11 cellular contexts compared by ENCODE assay signal in the genomic region with DNA sequence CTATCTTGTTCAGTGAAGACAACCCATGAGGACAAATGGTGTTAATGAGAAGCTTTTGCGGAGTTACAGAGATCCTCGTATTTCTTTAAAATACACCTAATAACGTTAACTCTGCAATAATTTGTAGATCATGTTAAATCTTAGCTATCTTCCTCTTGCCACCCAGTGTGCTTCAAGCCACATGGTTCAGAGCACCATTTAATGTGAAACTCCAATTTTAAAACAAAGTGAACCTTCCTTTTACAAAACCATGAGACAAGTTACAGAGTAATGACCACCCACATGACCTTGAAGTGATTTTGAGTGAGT. TPM values are rescaled to one million over a fixed set of nuclear protein-coding genes. Genes with fewer than 3 reads are reported as not detected.
DNase-seq lines count a peak whose midpoint lies in the region; ATAC-seq and TF ChIP-seq lines count a peak whose summit lies in the region.
"Had no signal": no experiment of that assay in that cellular context is flagged by ENCODE, and none has a peak within 500 bp of the region (broad histone marks: within the 10 kb centered on the region; RNA-seq: fewer than 3 reads in every experiment).

No MANE protein-coding gene starts in this region.

- H3K27ac ChIP-seq in naive thymus-derived CD4-positive, alpha-beta T cell (ENCODE audit: low read depth, low read length): no peak overlapping the region
- H3K27ac ChIP-seq in A673 (ENCODE audit: low read depth, low read length, poor library complexity, severe bottlenecking): no peak overlapping the region
- H3K27ac ChIP-seq: BLaER1 treated with 17β-estradiol and CSF1 and Interleukin-3, amounts not matched to agents 10 nM and 100 nM had no signal

- no peak overlapping the region for H3K4me3 Mint-ChIP-seq in CD14-positive monocyte
- peak overlapping the region; percentile 14 for H3K4me3 Mint-ChIP-seq in activated T-helper 17 cell treated with anti-CD3 and anti-CD28 coated beads, Interleukin-2, amount 50 U/mL, for 72 hours
- peak overlapping the region in 4 of 10 donors; percentile 4 to 70 (median 14) for H3K4me3 Mint-ChIP-seq in naive thymus-derived CD4-positive, alpha-beta T cell

- peaks cover 14% of the 10 kb centered on the region for H3K4me1 Mint-ChIP-seq in CD14-positive monocyte
- H3K4me1 Mint-ChIP-seq in activated T-helper 17 cell treated with anti-CD3 and anti-CD28 coated beads, Interleukin-2, amount 50 U/mL, for 72 hours: peaks cover 7% of the 10 kb centered on the region
- peaks cover 0 to 11% (median 7%) of the 10 kb centered on the region in 7 donors for H3K4me1 Mint-ChIP-seq in naive thymus-derived CD4-positive, alpha-beta T cell

- intact Hi-C loops in CD14-positive monocyte (cut with micrococcal nuclease): no loop called here
- intact Hi-C loops in naive thymus-derived CD4-positive, alpha-beta T cell (cut with micrococcal nuclease): loop anchor here in 1 of 2 donors (1.0 kb wide), 2 partner anchors 241 to 268 kb away; no protein-coding TSS in a partner anchor
- intact Hi-C loops in A673 (cut with micrococcal nuclease; ENCODE audit: unreplicated experiment): no loop called here

- no peak for DNase-seq in CD14-positive monocyte (ENCODE audit: low spot score)
- no peak for DNase-seq in naive thymus-derived CD4-positive, alpha-beta T cell
- no peak for DNase-seq in NCI-H1436 treated with DMSO at 0.1 percent for 48 hours (lab: John Stamatoyannopoulos, UW)
- no peak for DNase-seq in A673 (ENCODE audit: low spot score)
- DNase-seq in NCI-H1694 treated with DMSO at 0.1 percent for 48 hours (lab: John Stamatoyannopoulos, UW): no peak
- DNase-seq: activated gamma-delta T cell had no signal

- no peaks in the 10 kb centered on the region for H3K27me3 ChIP-seq in naive thymus-derived CD4-positive, alpha-beta T cell (ENCODE audit: control insufficient read depth in 2 of 2, insufficient read depth in 2 of 2, low read length in 2 of 2)
- peaks cover 5% of the 10 kb centered on the region for H3K27me3 ChIP-seq in A673 (replicated peaks; ENCODE audit: insufficient read depth, low read depth, low read length, poor library complexity)
- H3K27me3 ChIP-seq: BLaER1 treated with 17β-estradiol and CSF1 and Interleukin-3, amounts not matched to agents 10 nM and 100 nM had no signal

- H3K36me3 ChIP-seq in naive thymus-derived CD4-positive, alpha-beta T cell (ENCODE audit: control insufficient read depth in 2 of 3, insufficient read depth in 3 of 3, low read length in 3 of 3): no peaks in the 10 kb centered on the region
- no peaks in the 10 kb centered on the region for H3K36me3 ChIP-seq in A673 (ENCODE audit: insufficient read depth, low read length, poor library complexity, severe bottlenecking)
- H3K36me3 ChIP-seq: BLaER1 treated with 17β-estradiol and CSF1 and Interleukin-3, amounts not matched to agents 10 nM and 100 nM had no signal

- TF ChIP-seq CTCF in CD14-positive monocyte (IDR thresholded peaks at IDR 0.05): peak; percentile 45
- no peak; the same call in 1 of the 2 replicates for TF ChIP-seq CTCF in A673 (conservative IDR thresholded peaks at IDR 0.05; ENCODE audit: low read depth, low read length)

- CTCF ChIA-PET in naive thymus-derived CD4-positive, alpha-beta T cell (lab: Charles Lee): interaction anchor here (0.6 to 2.2 kb wide), 12 partner anchors 8 to 467 kb away, joined by 3 to 12 read pairs (median 4); no protein-coding TSS in a partner anchor
- CTCF ChIA-PET in A673 (lab: Charles Lee): interaction anchor here (1.0 to 1.9 kb wide), 3 partner anchors 14 to 438 kb away, joined by 4 to 5 read pairs (median 4); no protein-coding TSS in a partner anchor

- no peak overlapping the region for H3K27ac Mint-ChIP-seq in CD14-positive monocyte
- no peak overlapping the region for H3K27ac Mint-ChIP-seq in activated T-helper 17 cell treated with anti-CD3 and anti-CD28 coated beads, Interleukin-2, amount 50 U/mL, for 72 hours
- no peak overlapping the region for H3K27ac Mint-ChIP-seq in naive thymus-derived CD4-positive, alpha-beta T cell
- H3K27ac Mint-ChIP-seq: progenitor cell of endocrine pancreas had no signal

- BruUV-seq in A673 (replicated peaks; lab: Mats Ljungman, UMichigan): no TSS peak

- no peaks in the 10 kb centered on the region for H3K9me3 ChIP-seq in naive thymus-derived CD4-positive, alpha-beta T cell (ENCODE audit: control insufficient read depth in 2 of 3, low read length in 3 of 3)
- no peaks in the 10 kb centered on the region for H3K9me3 ChIP-seq in A673 (ENCODE audit: low read depth, low read length, poor library complexity, severe bottlenecking)

- H3K4me3 ChIP-seq in naive thymus-derived CD4-positive, alpha-beta T cell (ENCODE audit: low read length): no peak overlapping the region
- no peak overlapping the region for H3K4me3 ChIP-seq in A673 (ENCODE audit: low read depth, low read length, poor library complexity, severe bottlenecking)
- H3K4me3 ChIP-seq: BLaER1 treated with 17β-estradiol and CSF1 and Interleukin-3, amounts not matched to agents 10 nM and 100 nM had no signal

- POLR2A ChIA-PET in naive thymus-derived CD4-positive, alpha-beta T cell (lab: Charles Lee): no interaction called here
- POLR2A ChIA-PET in A673 (lab: Charles Lee; ENCODE audit: low non-redundant PET): no interaction called here

- H3K27me3 Mint-ChIP-seq in CD14-positive monocyte (ENCODE audit: low read depth in 3 of 3): peaks cover 0 to 19% (median 8%) of the 10 kb centered on the region in 3 donors
- peaks cover 22% of the 10 kb centered on the region for H3K27me3 Mint-ChIP-seq in activated T-helper 17 cell treated with anti-CD3 and anti-CD28 coated beads, Interleukin-2, amount 50 U/mL, for 72 hours
- H3K27me3 Mint-ChIP-seq in naive thymus-derived CD4-positive, alpha-beta T cell: peaks cover 5 to 30% (median 19%) of the 10 kb centered on the region in 5 donors

- no peaks in the 10 kb centered on the region for H3K4me1 ChIP-seq in naive thymus-derived CD4-positive, alpha-beta T cell (ENCODE audit: control insufficient read depth in 2 of 2, insufficient read depth in 2 of 2, low read length in 2 of 2)
- no peaks in the 10 kb centered on the region for H3K4me1 ChIP-seq in A673 (ENCODE audit: insufficient read depth, low read length, poor library complexity, severe bottlenecking)

- ATAC-seq in HG02642 (IDR thresholded peaks at IDR 0.05; ENCODE audit: poor library complexity, unreplicated experiment) (peak; percentile 13), HG03039 (IDR thresholded peaks at IDR 0.05; ENCODE audit: unreplicated experiment) (no peak)
- ATAC-seq in activated T-helper 17 cell treated with anti-CD3 and anti-CD28 coated beads, Interleukin-2, amount 50 U/mL, for 72 hours (replicated peaks): peak; percentile 16
- ATAC-seq in naive thymus-derived CD4-positive, alpha-beta T cell: peak; percentile 14

- no peaks in the 10 kb centered on the region for H3K36me3 Mint-ChIP-seq in CD14-positive monocyte
- no peaks in the 10 kb centered on the region for H3K36me3 Mint-ChIP-seq in activated T-helper 17 cell treated with anti-CD3 and anti-CD28 coated beads, Interleukin-2, amount 50 U/mL, for 72 hours (ENCODE audit: low read depth)
- H3K36me3 Mint-ChIP-seq in naive thymus-derived CD4-positive, alpha-beta T cell: peaks cover 0 to 4% (median 0%) of the 10 kb centered on the region in 5 donors

- H3K9me3 Mint-ChIP-seq in CD14-positive monocyte: peaks cover 0 to 6% (median 3%) of the 10 kb centered on the region in 7 donors
- no peaks in the 10 kb centered on the region for H3K9me3 Mint-ChIP-seq in activated T-helper 17 cell treated with anti-CD3 and anti-CD28 coated beads, Interleukin-2, amount 50 U/mL, for 72 hours
- peaks cover 0 to 8% (median 0%) of the 10 kb centered on the region in 11 donors for H3K9me3 Mint-ChIP-seq in naive thymus-derived CD4-positive, alpha-beta T cell

RNA-seq across cellular contexts. Expression of gene KCNE2, which starts 1.7 kb away (rescaled TPM):
- polyA plus RNA-seq in CD14-positive monocyte: under 1 TPM in 1 of 2 donors, not detected in 1; 0.27 TPM
- total RNA-seq in activated T-helper 17 cell treated with anti-CD3 and anti-CD28 coated beads, Interleukin-2, amount 50 U/mL, for 72 hours: not detected
- under 1 TPM in 1 of 5 experiments, not detected in 4; 0.51 TPM for total RNA-seq in naive thymus-derived CD4-positive, alpha-beta T cell
- polyA plus RNA-seq in naive thymus-derived CD4-positive, alpha-beta T cell: not detected
- total RNA-seq in A673 (2021): 0.31 and 0.39 TPM in 2 replicates

RNA-seq across cellular contexts. Expression of gene SMIM11, which starts 13.2 kb away (rescaled TPM):
- polyA plus RNA-seq in CD14-positive monocyte: 10 to 100 TPM in 1 of 2 donors, 1 to 10 TPM in 1; 4.0 to 10.7 TPM
- total RNA-seq in activated T-helper 17 cell treated with anti-CD3 and anti-CD28 coated beads, Interleukin-2, amount 50 U/mL, for 72 hours: 10 to 100 TPM in 1 of 2 donors, 1 to 10 TPM in 1; 4.4 to 20.0 TPM
- total RNA-seq in naive thymus-derived CD4-positive, alpha-beta T cell: 10 to 100 TPM in 3 of 5 experiments, 1 to 10 TPM in 2; 5.6 to 19.8 (median 12.4) TPM
- 1 to 10 TPM; 6.9 to 8.9 TPM for polyA plus RNA-seq in naive thymus-derived CD4-positive, alpha-beta T cell
- total RNA-seq in A673 (2021): 1.3 and 7.7 TPM in 2 replicates
